In genomic region chr12:93699271-93700141, GRCh38 we compare ENCODE assay signal across 11 cellular contexts. TPM values are rescaled to one million over a fixed set of nuclear protein-coding genes. Genes with fewer than 3 reads are reported as not detected.
DNase-seq lines count a peak whose midpoint lies in the region; ATAC-seq, FAIRE-seq and TF ChIP-seq lines count a peak whose summit lies in the region.
"Had no signal": no experiment of that assay in that cellular context is flagged by ENCODE, and none has a peak within 500 bp of the region (broad histone marks: within the 10 kb centered on the region; RNA-seq: fewer than 3 reads in every experiment).

No MANE protein-coding gene starts in this region.

- H3K9me3 Mint-ChIP-seq in astrocyte (ENCODE audit: unreplicated experiment) (no peaks in the 10 kb centered on the region), memory B cell (no peaks in the 10 kb centered on the region)

- TF ChIP-seq EP300 in suprapubic skin (IDR thresholded peaks at IDR 0.05) (no peak), stomach (IDR thresholded peaks at IDR 0.05) (no peak)

- peak overlapping the region; percentile 88 for H3K27ac ChIP-seq in HUES64 (ENCODE audit: low read depth, low read length)
- peak overlapping the region; percentile 94 for H3K27ac ChIP-seq in astrocyte (ENCODE audit: low read depth, low read length)
- no peak overlapping the region for H3K27ac ChIP-seq in suprapubic skin
- H3K27ac ChIP-seq in spleen, result no peak overlapping the region
- H3K27ac ChIP-seq in stomach, result peak overlapping the region in 2 of 5 donors; percentile 18 to 45
- H3K27ac ChIP-seq: dorsolateral prefrontal cortex had no signal

- H3K36me3 ChIP-seq in HUES64 (ENCODE audit: insufficient read depth, low read length) (no peaks in the 10 kb centered on the region), astrocyte (ENCODE audit: insufficient read depth, low read length) (no peaks in the 10 kb centered on the region), suprapubic skin (no peaks in the 10 kb centered on the region), spleen (no peaks in the 10 kb centered on the region), stomach (no peaks in the 10 kb centered on the region)

- H3K36me3 Mint-ChIP-seq in astrocyte (ENCODE audit: low read depth, unreplicated experiment), result no peaks in the 10 kb centered on the region
- H3K36me3 Mint-ChIP-seq in memory B cell, result peaks cover 7% of the 10 kb centered on the region

- H3K79me2 ChIP-seq in astrocyte (ENCODE audit: insufficient read depth, low read length), result no peaks in the 10 kb centered on the region

- H3K27me3 ChIP-seq in HUES64 (ENCODE audit: insufficient read depth, low read length) (no peaks in the 10 kb centered on the region), astrocyte (ENCODE audit: insufficient read depth, low read length) (no peaks in the 10 kb centered on the region), suprapubic skin (no peaks in the 10 kb centered on the region), spleen (replicated peaks in 1 of 7) (no peaks in the 10 kb centered on the region), stomach (no peaks in the 10 kb centered on the region)
- H3K27me3 ChIP-seq: dorsolateral prefrontal cortex had no signal

- H3K9me3 ChIP-seq in HUES64 (ENCODE audit: insufficient read depth, low read depth, low read length), result no peaks in the 10 kb centered on the region
- no peaks in the 10 kb centered on the region for H3K9me3 ChIP-seq in astrocyte (ENCODE audit: insufficient read depth, low read depth, low read length)
- no peaks in the 10 kb centered on the region for H3K9me3 ChIP-seq in suprapubic skin
- no peaks in the 10 kb centered on the region for H3K9me3 ChIP-seq in spleen
- H3K9me3 ChIP-seq in stomach, result no peaks in the 10 kb centered on the region

- H3K9ac ChIP-seq in HUES64 (ENCODE audit: low read depth, low read length) (peak overlapping the region; percentile 45; the same call in 1 of the 2 replicates), astrocyte (ENCODE audit: low read length) (peak overlapping the region; percentile 78)

- peak; percentile 84 for DNase-seq in DMS53 treated with DMSO at 0.1 percent for 48 hours (lab: John Stamatoyannopoulos, UW; ENCODE audit: unreplicated experiment)
- peak; percentile 96 for DNase-seq in astrocyte (ENCODE audit: low read depth)
- DNase-seq in memory B cell (ENCODE audit: low spot score in 2 of 2), result no peak
- DNase-seq in suprapubic skin (ENCODE audit: low spot score in 2 of 2), result no peak
- no peak for DNase-seq in spleen
- DNase-seq in stomach, result no peak
- DNase-seq: dorsolateral prefrontal cortex had no signal

- intact Hi-C loops in spleen (cut with DNase I; ENCODE audit: low total_unique reads), result no loop called here
- intact Hi-C loops in stomach (cut with DNase I; ENCODE audit: low total_unique reads), result no loop called here

- H3K4me2 ChIP-seq in astrocyte (ENCODE audit: low read length), result peak overlapping the region; percentile 54

- ATAC-seq in memory B cell (ENCODE audit: low read depth) (no peak), HG03378 (IDR thresholded peaks at IDR 0.05; ENCODE audit: unreplicated experiment) (no peak)

- peak; percentile 43 for FAIRE-seq in astrocyte (lab: Jason Lieb, UNC)
- FAIRE-seq: G401.6 had no signal

- no peaks in the 10 kb centered on the region for H4K20me1 ChIP-seq in astrocyte (ENCODE audit: insufficient read depth, low read length)

- H3K4me3 ChIP-seq in HUES64 (ENCODE audit: low read length) (0 out of 2 replicates have a peak overlapping the region, but pooled peaks have one; percentile 7), astrocyte (ENCODE audit: insufficient read depth, low read depth, low read length) (peak overlapping the region; percentile 15), suprapubic skin (no peak overlapping the region), spleen (no peak overlapping the region), stomach (no peak overlapping the region)
- H3K4me3 ChIP-seq: dorsolateral prefrontal cortex, lung had no signal

- H3K4me3 Mint-ChIP-seq in astrocyte (ENCODE audit: unreplicated experiment) (no peak overlapping the region), memory B cell (no peak overlapping the region)

- H3K27me3 Mint-ChIP-seq in astrocyte (ENCODE audit: low read depth, unreplicated experiment), result no peaks in the 10 kb centered on the region
- no peaks in the 10 kb centered on the region for H3K27me3 Mint-ChIP-seq in memory B cell

- H3K27ac Mint-ChIP-seq in astrocyte (ENCODE audit: unreplicated experiment) (no peak overlapping the region), memory B cell (peak overlapping the region; percentile 5)

- no peak for TF ChIP-seq POLR2A in suprapubic skin (IDR thresholded peaks at IDR 0.05)
- no peak for TF ChIP-seq POLR2A in spleen (IDR thresholded peaks at IDR 0.05)
- no peak for TF ChIP-seq POLR2A in stomach (IDR thresholded peaks at IDR 0.05)

- WGBS in HUES64, result 52% methylated on average over 7 of the region's 9 CpGs
- WGBS in suprapubic skin, result 79% methylated on average over 9 of the region's 9 CpGs
- 80 to 85% (median 82%) methylated on average over 9 of the region's 9 CpGs for WGBS in spleen, 5 donors
- 64 to 72% (median 69%) methylated on average over 9 of the region's 9 CpGs for WGBS in stomach, 5 donors

- TF ChIP-seq CTCF in astrocyte (IDR thresholded peaks at IDR 0.05; ENCODE audit: insufficient read depth, low read depth, low read length) (no peak), suprapubic skin (IDR thresholded peaks at IDR 0.05) (no peak), spleen (IDR thresholded peaks at IDR 0.05 in 8 of 11, conservative IDR thresholded peaks at IDR 0.05 in 3 of 11) (no peak), stomach (IDR thresholded peaks at IDR 0.05) (no peak)

- no peak overlapping the region for H2AFZ ChIP-seq in astrocyte (ENCODE audit: low read depth, low read length)

- H3K4me1 ChIP-seq in HUES64 (ENCODE audit: insufficient read depth, low read length) (peaks cover 51% of the 10 kb centered on the region), astrocyte (ENCODE audit: insufficient read depth, low read length) (peaks cover 43% of the 10 kb centered on the region), suprapubic skin (peaks cover 13% of the 10 kb centered on the region), spleen (peaks cover 0 to 11% (median 1%) of the 10 kb centered on the region in 6 donors), stomach (peaks cover 5 to 32% (median 21%) of the 10 kb centered on the region in 4 donors)

- H3K4me1 Mint-ChIP-seq in astrocyte (ENCODE audit: low read depth, unreplicated experiment) (peaks cover 27% of the 10 kb centered on the region), memory B cell (peaks cover 21% of the 10 kb centered on the region)

RNA-seq across cellular contexts. Expression of gene CRADD, which starts 22.3 kb away (rescaled TPM):
- 9.2 TPM for polyA plus RNA-seq in HUES64 (2013, experiment 1 of 2)
- 10.0 TPM for polyA plus RNA-seq in HUES64 (2013, experiment 2 of 2)
- total RNA-seq in astrocyte (7.6 and 8.8 TPM in 2 replicates), suprapubic skin (10 to 100 TPM; 29.3 to 61.7 (median 46.5) TPM), spleen (10 to 100 TPM; 12.4 to 58.7 (median 27.4) TPM), stomach (10 to 100 TPM in 4 of 5 donors, 1 to 10 TPM in 1; 2.3 to 30.9 (median 18.7) TPM)
- polyA plus RNA-seq in spleen (10 to 100 TPM in 1 of 3 donors, 1 to 10 TPM in 2; 5.5 to 15.9 (median 8.9) TPM), stomach (10 to 100 TPM in 2 of 3 donors, 1 to 10 TPM in 1; 9.6 to 20.5 (median 13.0) TPM)

Comparison
In these comparisons a context has a peak if more than half of its experiments do, and no peak if none do; other contexts are left out.
1. DNase-seq: peak in DMS53 treated with DMSO at 0.1 percent for 48 hours (single experiment) and astrocyte (single experiment); none in memory B cell (0 of 2), suprapubic skin (0 of 2), spleen (single experiment) and stomach (single experiment).
2. H3K27ac ChIP-seq: peak in HUES64 (single experiment) and astrocyte (single experiment); none in suprapubic skin (single experiment) and spleen (0 of 8).
3. H3K4me3 ChIP-seq: peak in HUES64 (single experiment) and astrocyte (single experiment); none in suprapubic skin (single experiment), spleen (0 of 8) and stomach (0 of 4).